ENCODE assay signal across 8 cellular contexts in the genomic region with DNA sequence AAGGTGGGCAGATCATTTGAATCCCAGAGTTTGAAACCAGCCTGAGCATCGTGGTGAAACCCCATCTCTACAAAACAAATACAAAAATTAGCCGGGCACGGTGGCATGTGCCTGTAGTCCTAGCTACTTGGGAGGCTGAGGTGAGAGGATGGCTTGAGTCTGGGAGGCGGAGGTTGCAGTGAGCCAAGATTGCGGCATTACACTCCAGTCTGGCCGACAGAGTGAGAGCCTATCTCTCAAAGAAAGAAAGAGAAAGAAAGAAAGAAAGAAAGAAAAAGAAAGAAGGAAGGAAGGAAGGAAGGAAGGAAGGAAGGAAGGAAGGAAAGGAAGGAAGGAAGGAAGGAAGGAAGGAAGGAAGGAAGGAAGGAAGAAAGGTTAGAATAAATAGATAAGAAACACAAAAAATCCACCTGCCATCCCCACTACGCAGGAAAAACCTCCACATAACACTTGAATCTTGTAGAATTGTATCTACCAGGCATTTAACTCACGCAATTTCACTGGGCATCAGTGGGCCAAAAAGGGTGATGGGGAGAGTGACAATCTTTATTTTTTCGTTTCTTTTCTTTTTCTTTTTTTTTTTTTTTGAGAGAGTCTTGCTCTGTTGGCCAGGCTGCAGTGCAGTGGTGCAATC. TPM values are rescaled to one million over a fixed set of nuclear protein-coding genes. Genes with fewer than 3 reads are reported as not detected.
A peak's percentile ranks its signal among the peaks of the same experiment; 100 is the strongest.
DNase-seq lines count a peak whose midpoint lies in the region; ATAC-seq and TF ChIP-seq lines count a peak whose summit lies in the region.
"Not testable (repeated sequence)": the region's sequence is repeated elsewhere in the genome, so short reads cannot be mapped to it uniquely, and the experiment has no call there.

No MANE protein-coding gene starts in this region.

- peak overlapping the region; percentile 36 to 64 for H3K4me3 Mint-ChIP-seq in activated T-cell treated with anti-CD3 and anti-CD28 coated beads, Interleukin-2, amount 50 U/mL, for 72 hours
- peak overlapping the region; percentile 53 for H3K4me3 Mint-ChIP-seq in MCF 10A (ENCODE audit: unreplicated experiment)
- H3K4me3 Mint-ChIP-seq in mesothelial cell of epicardium, type B pancreatic cell: not testable (repeated sequence)

- not testable (repeated sequence) for TF ChIP-seq CTCF in MCF 10A (IDR thresholded peaks at IDR 0.05; ENCODE audit: unreplicated experiment); heart left ventricle (IDR thresholded peaks at IDR 0.05); mesothelial cell of epicardium (IDR thresholded peaks at IDR 0.05; ENCODE audit: unreplicated experiment); type B pancreatic cell (conservative IDR thresholded peaks at IDR 0.05)

- CTCF ChIA-PET in MCF 10A (lab: Yijun Ruan, JAX), result interaction anchor here (0.6 to 3.0 kb wide), 6 partner anchors 8 to 266 kb away, joined by 3 to 13 read pairs (median 3); no protein-coding TSS in a partner anchor

- H3K4me1 ChIP-seq in BLaER1 treated with 17β-estradiol and CSF1 and Interleukin-3, amounts not matched to agents 10 nM and 100 nM, result peaks cover 51 to 92% (median 81%) of the 10 kb centered on the region in 10 experiments
- H3K4me1 ChIP-seq in heart left ventricle (peaks cover 0 to 46% (median 15%) of the 10 kb centered on the region in 12 donors), skeletal muscle satellite cell (ENCODE audit: control insufficient read depth, insufficient read depth, low read length) (peaks cover 26% of the 10 kb centered on the region)

- H3K9ac ChIP-seq in BLaER1 treated with 17β-estradiol and CSF1 and Interleukin-3, amounts not matched to agents 10 nM and 100 nM, result peak overlapping the region; percentile 70 to 79 (median 75); a peak in 20 of 22 replicates
- H3K9ac ChIP-seq in skeletal muscle satellite cell (ENCODE audit: low read depth, low read length), result peak overlapping the region; percentile 62

- TF ChIP-seq POLR2A in heart left ventricle (IDR thresholded peaks at IDR 0.05), result not testable (repeated sequence)

- H3K4me2 ChIP-seq in BLaER1 treated with 17β-estradiol and CSF1 and Interleukin-3, amounts not matched to agents 10 nM and 100 nM, result peak overlapping the region; percentile 67 to 98 (median 91)
- peak overlapping the region; percentile 83 for H3K4me2 ChIP-seq in skeletal muscle satellite cell (ENCODE audit: low read length)

- H3K27ac ChIP-seq in BLaER1 treated with 17β-estradiol and CSF1 and Interleukin-3, amounts not matched to agents 10 nM and 100 nM, result peak overlapping the region; percentile 41 to 90 (median 86); a peak in 20 of 22 replicates
- peak overlapping the region in 10 of 12 donors; percentile 36 to 75 (median 68) for H3K27ac ChIP-seq in heart left ventricle

- POLR2A ChIA-PET in MCF 10A (lab: Yijun Ruan, JAX), result interaction anchor here (0.6 to 3.9 kb wide), 15 partner anchors 11 to 343 kb away, joined by 3 to 35 read pairs (median 4); no protein-coding TSS in a partner anchor

- H3K9me3 ChIP-seq in BLaER1 treated with 17β-estradiol and CSF1 and Interleukin-3, amounts not matched to agents 10 nM and 100 nM (replicated peaks in 1 of 11); heart left ventricle; skeletal muscle satellite cell (replicated peaks; ENCODE audit: low read length): not testable (repeated sequence)

- H3K36me3 Mint-ChIP-seq in activated T-cell treated with anti-CD3 and anti-CD28 coated beads, Interleukin-2, amount 50 U/mL, for 72 hours (ENCODE audit: insufficient read depth in 2 of 2); MCF 10A (ENCODE audit: insufficient read depth, unreplicated experiment); mesothelial cell of epicardium; type B pancreatic cell: not testable (repeated sequence)

- not testable (repeated sequence) for H3K27ac Mint-ChIP-seq in activated T-cell treated with anti-CD3 and anti-CD28 coated beads, Interleukin-2, amount 50 U/mL, for 72 hours
- H3K27ac Mint-ChIP-seq in MCF 10A (ENCODE audit: low read depth, unreplicated experiment) (peak overlapping the region; percentile 66), mesothelial cell of epicardium (peak overlapping the region; percentile 34), type B pancreatic cell (peak overlapping the region; percentile 19)

- not testable (repeated sequence) for ATAC-seq in activated T-cell treated with anti-CD3 and anti-CD28 coated beads, Interleukin-2, amount 50 U/mL, for 72 hours (replicated peaks in 1 of 2); heart left ventricle

- intact Hi-C loops in MCF 10A (cut with micrococcal nuclease), result loop anchor here (5.0 kb wide), 1 partner anchor 35 kb away; no protein-coding TSS in a partner anchor
- intact Hi-C loops in heart left ventricle (cut with DNase I), result loop anchor here in 6 of 10 donors (2.0 to 10.0 kb wide), 5 partner anchors 35 to 167 kb away; no protein-coding TSS in a partner anchor

- H3K9me3 Mint-ChIP-seq in activated T-cell treated with anti-CD3 and anti-CD28 coated beads, Interleukin-2, amount 50 U/mL, for 72 hours; MCF 10A (ENCODE audit: unreplicated experiment); mesothelial cell of epicardium; type B pancreatic cell: not testable (repeated sequence)

- peak; percentile 30 for DNase-seq in NK-92 treated with Interleukin-12 subunit alpha and Interleukin-12 subunit beta, amount 100 ng/mL, for 24 hours (lab: John Stamatoyannopoulos, UW)
- not testable (repeated sequence) for DNase-seq in activated T-cell treated with anti-CD3 and anti-CD28 coated beads, Interleukin-2, amount 50 U/mL, for 72 hours; MCF 10A (ENCODE audit: unreplicated experiment); heart left ventricle; mesothelial cell of epicardium (ENCODE audit: low spot score in 2 of 2, unreplicated experiment in 2 of 2); type B pancreatic cell (ENCODE audit: extremely low spot score, unreplicated experiment)

- peaks cover 42% of the 10 kb centered on the region for H3K27me3 Mint-ChIP-seq in activated T-cell treated with anti-CD3 and anti-CD28 coated beads, Interleukin-2, amount 50 U/mL, for 72 hours (ENCODE audit: low read depth)
- not testable (repeated sequence) for H3K27me3 Mint-ChIP-seq in MCF 10A (ENCODE audit: insufficient read depth, unreplicated experiment); mesothelial cell of epicardium (ENCODE audit: low read depth)
- H3K27me3 Mint-ChIP-seq in type B pancreatic cell, result peaks cover 11% of the 10 kb centered on the region

- not testable (repeated sequence) for BruUV-seq in MCF 10A (replicated peaks; lab: Mats Ljungman, UMichigan)

- not testable (repeated sequence) for H3K36me3 ChIP-seq in BLaER1 treated with 17β-estradiol and CSF1 and Interleukin-3, amounts not matched to agents 10 nM and 100 nM; heart left ventricle; skeletal muscle satellite cell (ENCODE audit: insufficient read depth, low read length)

- peak overlapping the region in 9 of 10 experiments; percentile 38 to 71 (median 54); a peak in 16 of 20 replicates for H3K4me3 ChIP-seq in BLaER1 treated with 17β-estradiol and CSF1 and Interleukin-3, amounts not matched to agents 10 nM and 100 nM
- peak overlapping the region in 8 of 12 donors; percentile 1 to 44 (median 36) for H3K4me3 ChIP-seq in heart left ventricle
- H3K4me3 ChIP-seq in skeletal muscle satellite cell (ENCODE audit: low read length), result peak overlapping the region; percentile 53

- not testable (repeated sequence) for H4K20me1 ChIP-seq in BLaER1 treated with 17β-estradiol and CSF1 and Interleukin-3, amounts not matched to agents 10 nM and 100 nM

- 77 to 83% (median 80%) methylated on average over 9 of the region's 9 CpGs for WGBS in heart left ventricle, 4 donors

- not testable (repeated sequence) for H3K27me3 ChIP-seq in BLaER1 treated with 17β-estradiol and CSF1 and Interleukin-3, amounts not matched to agents 10 nM and 100 nM; heart left ventricle; skeletal muscle satellite cell (ENCODE audit: control insufficient read depth, insufficient read depth, low read length)

- peaks cover 22% of the 10 kb centered on the region for H3K4me1 Mint-ChIP-seq in activated T-cell treated with anti-CD3 and anti-CD28 coated beads, Interleukin-2, amount 50 U/mL, for 72 hours (ENCODE audit: low read depth)
- H3K4me1 Mint-ChIP-seq in MCF 10A (ENCODE audit: insufficient read depth, unreplicated experiment) (peaks cover 28% of the 10 kb centered on the region), mesothelial cell of epicardium (peaks cover 17% of the 10 kb centered on the region), type B pancreatic cell (ENCODE audit: unreplicated experiment) (peaks cover 23% of the 10 kb centered on the region)

RNA-seq across cellular contexts. Expression of a gene that starts 58.3 kb away (rescaled TPM):
- 100 to 1,000 TPM; 138 TPM for total RNA-seq in activated T-cell treated with anti-CD3 and anti-CD28 coated beads, Interleukin-2, amount 50 U/mL, for 72 hours
- total RNA-seq in MCF 10A (2022) (56.4 and 63.0 TPM in 2 replicates), heart left ventricle (10 to 100 TPM; 24.2 to 63.3 (median 32.0) TPM), mesothelial cell of epicardium (26.2 to 27.7 TPM (median 27.3 TPM) in 3 replicates), type B pancreatic cell (ENCODE audit: low replicate concordance) (26.6 and 27.6 TPM in 2 replicates)
- polyA plus RNA-seq in heart left ventricle, result 10 to 100 TPM; 18.5 to 93.8 TPM
- 51.5 and 58.8 TPM in 2 replicates for total RNA-seq in skeletal muscle satellite cell (2012; rRNA removed)
